ENCODE assay signal across 26 cellular contexts in the genomic region with DNA sequence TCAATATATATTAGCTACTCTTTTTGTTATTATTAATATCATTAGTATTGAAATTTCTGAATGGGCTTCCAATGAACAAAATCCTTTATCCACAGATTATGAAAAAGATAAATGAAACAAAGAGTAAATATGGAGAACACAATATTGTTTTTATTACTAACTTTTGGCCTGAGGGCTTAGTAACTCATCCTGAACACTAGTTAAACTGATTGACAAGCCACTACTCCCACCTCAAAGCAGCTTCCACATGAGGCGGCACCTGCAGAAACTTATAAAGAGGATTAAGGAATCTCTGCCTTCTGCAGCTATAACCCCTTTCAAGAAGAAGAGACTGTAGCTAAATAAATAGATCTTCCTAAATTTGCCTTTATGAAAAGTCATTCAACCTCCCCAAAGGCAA.
"Had no signal": no experiment of that assay in that cellular context is flagged by ENCODE, and none has a peak within 500 bp of the region (broad histone marks: within the 10 kb centered on the region; RNA-seq: fewer than 3 reads in every experiment).

No MANE protein-coding gene starts in this region.

- H3K4me1 ChIP-seq: stomach, suprapubic skin, testis, thyroid gland, tibial artery, tibial nerve, transverse colon, upper lobe of left lung, upper lobe of right lung, uterus, vagina had no signal

- DNase-seq: stimulated activated CD4-positive, alpha-beta T cell treated with anti-CD3 and anti-CD28 coated beads, Interleukin-2, amount 100 ng/mL, for 48 hours; stimulated activated CD4-positive, alpha-beta T cell treated with anti-CD3 and anti-CD28 coated beads, Interleukin-4, amount 100 ng/mL, for 1 hour; stimulated activated CD4-positive, alpha-beta T cell treated with anti-CD3 and anti-CD28 coated beads, Interleukin-4, amount 100 ng/mL, for 24 hours; stimulated activated CD4-positive, alpha-beta T cell treated with anti-CD3 and anti-CD28 coated beads, Interleukin-4, amount 100 ng/mL, for 4 hours; stimulated activated CD8-positive, alpha-beta memory T cell treated with anti-CD3 and anti-CD28 coated beads, Interleukin-4, amount 100 ng/mL, for 48 hours; stimulated activated naive B cell treated with anti-CD40 and anti-IgM and Interleukin-4, amounts not matched to agents 10 μg/mL and 1 μg/mL and 100 μg/mL, for 72 hours; stimulated activated naive CD4-positive, alpha-beta T cell; stimulated activated naive CD4-positive, alpha-beta T cell treated with Interleukin-2 at 50 U/mL for 16 hours; stimulated activated naive CD8-positive, alpha-beta T cell treated with anti-CD3 and anti-CD28 coated beads, Interleukin-15, amount 100 ng/mL, for 72 hours; stimulated activated naive CD8-positive, alpha-beta T cell treated with anti-CD3 and anti-CD28 coated beads, Interleukin-15, Interleukin-2, amounts not matched to agents 100 U/mL and 50 U/mL, for 24 hours; stomach; substantia nigra; testis; thyroid gland; tibial artery; transverse colon; trophoblast cell; upper lobe of left lung; upper lobe of right lung; uterus had no signal

- H3K4me3 ChIP-seq: stomach, suprapubic skin, testis, thoracic aorta, thyroid gland, tibial artery, tibial nerve, transverse colon, upper lobe of left lung, upper lobe of right lung, uterus, vagina had no signal

- ATAC-seq: stimulated activated effector memory CD8-positive, alpha-beta T cell treated with anti-CD3 and anti-CD28 coated beads, Interleukin-12 subunit alpha, Interleukin-12 subunit beta, amount 100 ng/mL, for 72 hours; stimulated activated memory B cell treated with anti-CD40 and anti-IgM and Interleukin-4, amounts not matched to agents 10 μg/mL and 1 μg/mL and 100 μg/mL, for 72 hours; stimulated activated naive B cell treated with anti-CD40 and anti-IgM and Interleukin-4, amounts not matched to agents 10 μg/mL and 1 μg/mL and 100 μg/mL, for 72 hours; stimulated activated naive CD8-positive, alpha-beta T cell treated with anti-CD3 and anti-CD28 coated beads, Interleukin-15, amount 100 ng/mL, for 72 hours; stimulated activated naive CD8-positive, alpha-beta T cell treated with anti-CD3 and anti-CD28 coated beads, Interleukin-15, Interleukin-2, amounts not matched to agents 100 U/mL and 50 U/mL, for 24 hours; upper lobe of right lung had no signal

- H3K27me3 ChIP-seq: stomach, suprapubic skin, testis, thyroid gland, tibial artery, tibial nerve, transverse colon, upper lobe of left lung, upper lobe of right lung, uterus, vagina had no signal

- H3K36me3 ChIP-seq: stomach, suprapubic skin, thoracic aorta, thyroid gland, tibial artery, tibial nerve, transverse colon, upper lobe of left lung, upper lobe of right lung, uterus, vagina had no signal

- H3K9me3 ChIP-seq: stomach, suprapubic skin, testis, thoracic aorta, thyroid gland, tibial artery, tibial nerve, transverse colon, upper lobe of left lung, upper lobe of right lung, uterus, vagina had no signal

- H3K27ac ChIP-seq: stomach, suprapubic skin, testis, thoracic aorta, thyroid gland, tibial artery, tibial nerve, transverse colon, upper lobe of left lung, upper lobe of right lung, uterus, vagina had no signal
